14 cellular contexts compared by ENCODE assay signal in genomic region chr11:85697747-85698146, GRCh38. TPM values are rescaled to one million over a fixed set of nuclear protein-coding genes. Genes with fewer than 3 reads are reported as not detected.
"Had no signal": no experiment of that assay in that cellular context is flagged by ENCODE, and none has a peak within 500 bp of the region (broad histone marks: within the 10 kb centered on the region; RNA-seq: fewer than 3 reads in every experiment).

No MANE protein-coding gene starts in this region.

- DNase-seq: activated CD8-positive, alpha-beta T cell treated with anti-CD3 and anti-CD28 coated beads for 36 hours; activated naive CD4-positive, alpha-beta T cell treated with anti-CD3 and anti-CD28 coated beads for 36 hours; hippocampal formation; kidney; left ventricle myocardium inferior; mucosa of descending colon; naive thymus-derived CD4-positive, alpha-beta T cell; retina; stimulated activated CD4-positive, alpha-beta T cell treated with anti-CD3 and anti-CD28 coated beads, Interleukin-12 subunit alpha, Interleukin-12 subunit beta, amount 100 ng/mL, for 4 hours; stimulated activated CD4-positive, alpha-beta T cell treated with anti-CD3 and anti-CD28 coated beads, Interleukin-2, amount 100 ng/mL, for 24 hours; T-helper 9 cell; tibial artery had no signal

- H3K4me3 Mint-ChIP-seq: activated CD8-positive, alpha-beta T cell treated with anti-CD3 and anti-CD28 coated beads for 36 hours; activated naive CD4-positive, alpha-beta T cell treated with anti-CD3 and anti-CD28 coated beads for 36 hours; naive thymus-derived CD4-positive, alpha-beta T cell had no signal

- H3K27me3 Mint-ChIP-seq: activated CD8-positive, alpha-beta T cell treated with anti-CD3 and anti-CD28 coated beads for 36 hours; naive thymus-derived CD4-positive, alpha-beta T cell had no signal

- ATAC-seq: activated CD8-positive, alpha-beta T cell treated with anti-CD3 and anti-CD28 coated beads for 36 hours; mucosa of descending colon; naive thymus-derived CD4-positive, alpha-beta T cell had no signal

- H3K9me3 Mint-ChIP-seq: activated CD8-positive, alpha-beta T cell treated with anti-CD3 and anti-CD28 coated beads for 36 hours; activated naive CD4-positive, alpha-beta T cell treated with anti-CD3 and anti-CD28 coated beads for 36 hours had no signal

- FAIRE-seq: colon, kidney had no signal

- H3K27ac Mint-ChIP-seq: activated CD8-positive, alpha-beta T cell treated with anti-CD3 and anti-CD28 coated beads for 36 hours had no signal

RNA-seq across cellular contexts. Expression of gene CCDC89, which starts 11.8 kb away (rescaled TPM):
- total RNA-seq: activated naive CD4-positive, alpha-beta T cell treated with anti-CD3 and anti-CD28 coated beads for 36 hours; vagina had no signal
- polyA plus RNA-seq: naive thymus-derived CD4-positive, alpha-beta T cell had no signal
